33 cellular contexts compared by ENCODE assay signal in the genomic region with DNA sequence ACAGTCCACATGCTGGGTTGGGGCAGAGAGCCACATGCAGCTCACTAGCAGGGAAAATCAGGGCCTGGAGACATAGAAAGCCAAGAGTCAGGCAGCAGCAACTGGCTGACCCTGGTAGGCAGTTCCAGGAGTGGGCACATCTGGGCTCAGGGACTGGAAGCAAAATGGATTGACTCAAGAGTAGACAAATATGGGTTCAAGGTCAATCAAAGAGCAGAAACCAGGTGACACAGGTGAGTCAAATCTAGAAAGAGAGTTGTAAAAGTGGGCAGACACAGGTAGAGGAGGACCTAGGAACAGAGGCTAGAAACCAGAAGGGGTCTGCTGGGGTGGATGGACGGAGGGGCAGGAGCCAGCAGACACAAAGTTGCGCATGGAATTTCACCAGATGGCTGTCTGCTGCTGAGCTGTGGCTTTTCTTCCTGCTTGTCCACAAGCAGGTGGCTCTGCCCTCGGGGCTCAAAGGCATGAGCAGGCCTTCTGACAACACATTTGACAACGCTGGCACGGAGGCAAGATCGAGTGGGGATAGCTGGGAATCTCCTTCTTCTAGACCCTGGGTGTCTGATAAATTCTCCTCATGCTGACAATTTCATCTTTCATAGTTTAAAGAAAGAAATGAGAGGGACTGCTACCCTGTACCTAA. TPM values are rescaled to one million over a fixed set of nuclear protein-coding genes. Genes with fewer than 3 reads are reported as not detected.
DNase-seq lines count a peak whose midpoint lies in the region; ATAC-seq, FAIRE-seq and TF ChIP-seq lines count a peak whose summit lies in the region.
"Had no signal": no experiment of that assay in that cellular context is flagged by ENCODE, and none has a peak within 500 bp of the region (broad histone marks: within the 10 kb centered on the region; RNA-seq: fewer than 3 reads in every experiment).

No MANE protein-coding gene starts in this region.

- H3K27me3 ChIP-seq in GM23338 (ENCODE audit: insufficient read depth) (no peaks in the 10 kb centered on the region), SK-N-SH (ENCODE audit: insufficient read depth) (no peaks in the 10 kb centered on the region; the same call in 1 of the 2 replicates)
- H3K27me3 ChIP-seq: BLaER1 treated with 17β-estradiol and CSF1 and Interleukin-3, amounts not matched to agents 10 nM and 100 nM; transverse colon had no signal

- H3K27ac ChIP-seq in GM23338 (ENCODE audit: low read depth) (no peak overlapping the region), SK-N-SH (ENCODE audit: low read depth in 2 of 2, low read length in 1 of 2) (peak overlapping the region in 1 of 2 experiments; percentile 87; a peak in 2 of 4 replicates), substantia nigra (ENCODE audit: low read depth, low read length, poor library complexity, severe bottlenecking) (no peak overlapping the region)
- H3K27ac ChIP-seq: BLaER1 treated with 17β-estradiol and CSF1 and Interleukin-3, amounts not matched to agents 10 nM and 100 nM; RWPE1; transverse colon had no signal

- no peak overlapping the region for H3K4me3 Mint-ChIP-seq in GM23338
- H3K4me3 Mint-ChIP-seq: activated CD8-positive, alpha-beta T cell treated with anti-CD3 and anti-CD28 coated beads, Interleukin-2, amount 10 ng/mL, durations not matched to agents 7 days and 5 days; natural killer cell; stimulated activated effector memory CD8-positive, alpha-beta T cell treated with anti-CD3 and anti-CD28 coated beads, Interleukin-12 subunit alpha, Interleukin-12 subunit beta, amount 100 ng/mL, for 72 hours had no signal

- H3K9me3 Mint-ChIP-seq in GM23338: peaks cover 17% of the 10 kb centered on the region
- H3K9me3 Mint-ChIP-seq: natural killer cell had no signal

- H3K9me2 ChIP-seq in GM23338 (ENCODE audit: insufficient read depth) (no peaks in the 10 kb centered on the region), SK-N-SH (no peaks in the 10 kb centered on the region)

- POLR2A ChIA-PET in SK-N-SH (lab: Yijun Ruan, JAX): interaction anchor here (0.6 to 0.8 kb wide), 2 partner anchors 14 to 152 kb away, joined by 3 read pairs; no protein-coding TSS in a partner anchor

- peak in 1 of 2 experiments; percentile 86; a peak in 2 of 4 replicates for TF ChIP-seq EP300 in SK-N-SH (IDR thresholded peaks at IDR 0.05; ENCODE audit: borderline replicate concordance in 1 of 2, low read depth in 1 of 2, low read length in 1 of 2)

- H3K4me3 ChIP-seq in GM23338 (no peak overlapping the region), SK-N-SH (ENCODE audit: low read depth in 2 of 2, low read length in 1 of 2) (no peak overlapping the region)
- H3K4me3 ChIP-seq: BLaER1 treated with 17β-estradiol and CSF1 and Interleukin-3, amounts not matched to agents 10 nM and 100 nM; lung; transverse colon had no signal

- no peak for FAIRE-seq in HTR-8/SVneo (lab: Jason Lieb, UNC)
- FAIRE-seq: endothelial cell of umbilical vein had no signal

- 26% methylated on average over 4 of the region's 6 CpGs for WGBS in SK-N-SH (ENCODE audit: low lambda C conversion rate)

- no peak overlapping the region for H3K9ac ChIP-seq in SK-N-SH
- H3K9ac ChIP-seq: BLaER1 treated with 17β-estradiol and CSF1 and Interleukin-3, amounts not matched to agents 10 nM and 100 nM had no signal

- H2AFZ ChIP-seq in GM23338 (peak overlapping the region; percentile 81; the same call in 1 of the 2 replicates), SK-N-SH (ENCODE audit: low read depth) (no peak overlapping the region)

- DNase-seq in COLO668 (lab: John Stamatoyannopoulos, UW; ENCODE audit: unreplicated experiment): peak; percentile 68
- no peak for DNase-seq in GM23338 (ENCODE audit: low spot score)
- peak; percentile 55 for DNase-seq in SK-N-SH
- DNase-seq in islet precursor cell: peak; percentile 83
- DNase-seq in GM03348 (ENCODE audit: low spot score): no peak
- DNase-seq in activated CD8-positive, alpha-beta memory T cell treated with anti-CD3 and anti-CD28 coated beads, Interleukin-2, amount 50 U/mL, for 48 hours: no peak
- no peak for DNase-seq in HTR-8/SVneo (ENCODE audit: insufficient read length, low spot score)
- DNase-seq in substantia nigra (lab: John Stamatoyannopoulos, UW): no peak
- DNase-seq: activated CD4-positive, CD25-positive, alpha-beta regulatory T cell treated with anti-CD3 and anti-CD28 coated beads, Interleukin-2, amount 50 U/mL, for 72 hours; activated CD8-positive, alpha-beta T cell treated with anti-CD3 and anti-CD28 coated beads, Interleukin-2, amount 10 ng/mL, durations not matched to agents 7 days and 5 days; activated T-cell treated with anti-CD3 and anti-CD28 coated beads for 4 hours; amygdala; Caco-2; DND-41; H7; hypothalamus; KG1; left cardiac atrium; MM.1S; natural killer cell; NCI-H1105 treated with DMSO at 0.1 percent for 48 hours; NCI-H2029 treated with DMSO at 0.1 percent for 48 hours; stimulated activated CD4-positive, alpha-beta T cell treated with anti-CD3 and anti-CD28 coated beads, Interleukin-15, amount 100 ng/mL, for 24 hours; transverse colon had no signal

- H4K20me1 ChIP-seq in GM23338 (replicated peaks; ENCODE audit: insufficient read depth) (no peaks in the 10 kb centered on the region), SK-N-SH (ENCODE audit: insufficient read depth) (no peaks in the 10 kb centered on the region)
- H4K20me1 ChIP-seq: BLaER1 treated with 17β-estradiol and CSF1 and Interleukin-3, amounts not matched to agents 10 nM and 100 nM had no signal

- CTCF ChIA-PET in SK-N-SH (lab: Yijun Ruan, JAX): interaction anchor here (0.9 to 8.2 kb wide), 7 partner anchors 14 to 414 kb away, joined by 3 to 55 read pairs (median 6); no protein-coding TSS in a partner anchor

- TF ChIP-seq CTCF in GM23338 (conservative IDR thresholded peaks at IDR 0.05; ENCODE audit: low read depth in 2 of 2): no peak
- no peak for TF ChIP-seq CTCF in SK-N-SH (IDR thresholded peaks at IDR 0.05)

- no peak overlapping the region for H3K4me2 ChIP-seq in GM23338
- no peak overlapping the region for H3K4me2 ChIP-seq in SK-N-SH
- H3K4me2 ChIP-seq: BLaER1 treated with 17β-estradiol and CSF1 and Interleukin-3, amounts not matched to agents 10 nM and 100 nM had no signal

- peaks cover 27% of the 10 kb centered on the region for H3K4me1 ChIP-seq in GM23338 (ENCODE audit: insufficient read depth)
- H3K4me1 ChIP-seq in SK-N-SH (ENCODE audit: control insufficient read depth in 1 of 2, insufficient read depth in 2 of 2, low read depth in 1 of 2, low read length in 1 of 2): peaks cover 0 to 42% of the 10 kb centered on the region in 2 experiments; a peak in 3 of 4 replicates
- H3K4me1 ChIP-seq: Caco-2 had no signal

- H3K9me3 ChIP-seq in SK-N-SH: no peaks in the 10 kb centered on the region
- H3K9me3 ChIP-seq: BLaER1 treated with 17β-estradiol and CSF1 and Interleukin-3, amounts not matched to agents 10 nM and 100 nM; Caco-2; transverse colon had no signal

- H3K4me1 Mint-ChIP-seq in GM23338: peaks cover 38% of the 10 kb centered on the region
- H3K4me1 Mint-ChIP-seq: natural killer cell had no signal

- no peaks in the 10 kb centered on the region for H3K79me2 ChIP-seq in GM23338 (replicated peaks; ENCODE audit: insufficient read depth)
- H3K79me2 ChIP-seq in SK-N-SH (ENCODE audit: insufficient read depth): no peaks in the 10 kb centered on the region

- no peak overlapping the region for H3K27ac Mint-ChIP-seq in GM23338
- H3K27ac Mint-ChIP-seq: activated CD8-positive, alpha-beta T cell treated with anti-CD3 and anti-CD28 coated beads, Interleukin-2, amount 10 ng/mL, durations not matched to agents 7 days and 5 days; activated naive CD4-positive, alpha-beta T cell treated with anti-CD3 and anti-CD28 coated beads, Interleukin-2, amount 50 U/mL, for 72 hours; natural killer cell; stimulated activated effector memory CD8-positive, alpha-beta T cell treated with anti-CD3 and anti-CD28 coated beads, Interleukin-12 subunit alpha, Interleukin-12 subunit beta, amount 100 ng/mL, for 72 hours had no signal

- H3F3A ChIP-seq in GM23338 (replicated peaks; ENCODE audit: low read depth): peaks cover 9% of the 10 kb centered on the region
- H3F3A ChIP-seq in SK-N-SH (replicated peaks; ENCODE audit: insufficient read depth): no peaks in the 10 kb centered on the region

- H3K36me3 ChIP-seq in GM23338 (ENCODE audit: insufficient read depth): no peaks in the 10 kb centered on the region
- no peaks in the 10 kb centered on the region for H3K36me3 ChIP-seq in SK-N-SH (replicated peaks in 1 of 2; ENCODE audit: control insufficient read depth in 1 of 2, insufficient read depth in 2 of 2, low read length in 1 of 2)
- H3K36me3 ChIP-seq: BLaER1 treated with 17β-estradiol and CSF1 and Interleukin-3, amounts not matched to agents 10 nM and 100 nM; transverse colon had no signal

- H3K27me3 Mint-ChIP-seq in GM23338 (ENCODE audit: insufficient read depth, low read depth, poor library complexity): peaks cover 5% of the 10 kb centered on the region

- peaks cover 10% of the 10 kb centered on the region for H3K36me3 Mint-ChIP-seq in GM23338 (ENCODE audit: low read depth)
- H3K36me3 Mint-ChIP-seq: natural killer cell; stimulated activated effector memory CD8-positive, alpha-beta T cell treated with anti-CD3 and anti-CD28 coated beads, Interleukin-12 subunit alpha, Interleukin-12 subunit beta, amount 100 ng/mL, for 72 hours had no signal

- TF ChIP-seq RAD21 in SK-N-SH (IDR thresholded peaks at IDR 0.05; ENCODE audit: low read length): peak; percentile 21; the same call in 1 of the 2 replicates

- no peak for ATAC-seq in GM23338
- ATAC-seq: activated CD8-positive, alpha-beta T cell treated with anti-CD3 and anti-CD28 coated beads, Interleukin-2, amount 10 ng/mL, durations not matched to agents 7 days and 5 days; activated naive CD4-positive, alpha-beta T cell treated with anti-CD3 and anti-CD28 coated beads, Interleukin-2, amount 50 U/mL, for 72 hours; left cardiac atrium; natural killer cell; stimulated activated effector memory CD8-positive, alpha-beta T cell treated with anti-CD3 and anti-CD28 coated beads, Interleukin-12 subunit alpha, Interleukin-12 subunit beta, amount 100 ng/mL, for 72 hours had no signal

TF ChIP-seq in GM23338, 12 proteins besides CTCF, POLR2A, EP300 and RAD21 (continues in another document):
- TF ChIP-seq ZNF114 (CRISPR knock-in tag; IDR thresholded peaks at IDR 0.05): no peak
- TF ChIP-seq POLR2AphosphoS5 (IDR thresholded peaks at IDR 0.05; ENCODE audit: low read depth): no peak

TF ChIP-seq in SK-N-SH, 30 proteins besides CTCF, POLR2A, EP300 and RAD21 (continues in another document):
- TF ChIP-seq NRF1 (IDR thresholded peaks at IDR 0.05; ENCODE audit: low read depth, low read length) (no peak), FOXJ3 (CRISPR knock-in tag; IDR thresholded peaks at IDR 0.05) (0 out of 2 replicates have a peak, but pooled peaks have one; percentile 28)

RNA-seq across cellular contexts. Expression of a gene that starts 40.8 kb away (rescaled TPM):
- 32.9 and 37.8 TPM in 2 replicates for total RNA-seq in GM23338 (2014; rRNA removed; shearing (Covaris generic))
- polyA plus RNA-seq in GM23338 (2016; fragmentation: Nextera tagmentation; extraction: Ambion mirVana) (7.3 and 8.3 TPM in 2 replicates), SK-N-SH (2012; rRNA removed) (3.0 and 3.6 TPM in 2 replicates)
- polyA plus RNA-seq in SK-N-SH (2012; cell fraction: cytosol; rRNA removed): 2.0 and 3.8 TPM in 2 replicates
- 1.4 and 1.7 TPM in 2 replicates for polyA plus RNA-seq in SK-N-SH (2012; cell fraction: nucleus; rRNA removed)

RNA-seq across cellular contexts. Expression of a gene that starts 45.9 kb away (rescaled TPM):
- not detected in 2 replicates for total RNA-seq in GM23338 (2014; rRNA removed; shearing (Covaris generic))
- polyA plus RNA-seq in GM23338 (2016; fragmentation: Nextera tagmentation; extraction: Ambion mirVana): not detected in 2 replicates
- not detected in 2 replicates for polyA plus RNA-seq in SK-N-SH (2012; rRNA removed)
- not detected in 2 replicates for polyA plus RNA-seq in SK-N-SH (2012; cell fraction: cytosol; rRNA removed)
- not detected in 2 replicates for polyA plus RNA-seq in SK-N-SH (2012; cell fraction: nucleus; rRNA removed)
- total RNA-seq: Caco-2, endothelial cell of umbilical vein, fibroblast of lung, H7, osteoblast had no signal
- polyA plus RNA-seq: AG04450, endothelial cell of umbilical vein, fibroblast of lung had no signal

Comparison
In these comparisons a context has a peak if more than half of its experiments do, and no peak if none do; other contexts are left out.
1. DNase-seq: peak in COLO668 (single experiment), SK-N-SH (single experiment) and islet precursor cell (single experiment); none in GM23338 (single experiment), GM03348 (single experiment), activated CD8-positive, alpha-beta memory T cell treated with anti-CD3 and anti-CD28 coated beads, Interleukin-2, amount 50 U/mL, for 48 hours (single experiment), HTR-8/SVneo (single experiment) and substantia nigra (0 of 49).